1 cellular context compared by ENCODE assay signal in the genomic region with DNA sequence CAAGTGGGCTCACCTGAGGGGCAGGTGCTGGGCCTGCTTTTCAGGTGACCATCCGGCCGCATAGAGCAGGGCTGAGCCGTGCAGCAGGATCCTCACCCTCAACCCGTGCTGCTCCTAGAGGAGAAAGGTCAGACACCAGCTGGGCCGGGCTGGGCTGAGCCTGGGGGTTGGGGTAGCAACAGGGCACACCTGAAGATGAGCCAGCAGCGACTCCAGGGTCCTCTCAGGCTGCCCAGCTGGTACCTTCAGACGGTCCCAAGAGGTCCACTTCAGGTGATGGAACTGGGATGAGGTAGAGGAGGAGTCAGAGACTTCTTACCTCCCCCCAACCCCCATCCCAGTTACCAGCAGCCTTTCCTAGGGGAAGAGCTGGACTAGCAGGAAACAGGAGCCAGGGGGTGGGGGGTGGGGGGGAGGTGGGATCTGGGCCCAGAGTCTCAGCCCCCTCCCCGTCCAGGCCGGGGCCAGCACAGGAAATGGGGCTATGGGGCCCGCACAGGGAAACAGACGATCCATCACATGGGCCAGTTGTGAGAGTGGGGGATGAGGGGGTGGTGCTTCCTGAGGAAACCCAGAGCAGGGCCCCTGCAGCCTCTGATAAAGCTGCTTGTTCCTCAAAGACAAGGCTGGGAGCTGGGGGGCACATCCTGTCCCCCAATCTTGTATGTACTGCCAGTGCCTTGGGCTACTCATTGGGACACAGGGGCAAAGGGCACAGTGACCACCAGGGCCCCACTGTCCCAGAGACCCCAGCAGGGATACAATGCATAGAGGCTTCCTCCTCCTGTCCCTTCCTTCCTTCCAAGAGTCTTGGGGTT.
TF ChIP-seq lines count a peak whose summit lies in the region.

No MANE protein-coding gene starts in this region.

TF ChIP-seq in endothelial cell of umbilical vein, 7 proteins besides CTCF, POLR2A, EP300 and RAD21:
- TF ChIP-seq EZH2 (IDR thresholded peaks at IDR 0.05; ENCODE audit: borderline replicate concordance, low read depth, low read length, severe bottlenecking) (no peak), JUN (IDR thresholded peaks at IDR 0.05; ENCODE audit: borderline replicate concordance, insufficient read depth, insufficient read length, low read depth) (no peak), MAX (IDR thresholded peaks at IDR 0.05; ENCODE audit: insufficient read depth, insufficient read length) (no peak), GATA2 (IDR thresholded peaks at IDR 0.05; ENCODE audit: insufficient read depth, insufficient read length, low read depth, low read length) (peak; percentile 83), MYC (IDR thresholded peaks at IDR 0.05; ENCODE audit: low read depth, low read length) (peak; percentile 4), FOS (IDR thresholded peaks at IDR 0.05; ENCODE audit: borderline replicate concordance, insufficient read depth, low read length) (no peak), POLR2AphosphoS5 (IDR thresholded peaks at IDR 0.05; ENCODE audit: insufficient read depth, low read depth, low read length) (peak; percentile 85)
